ENCODE assay signal across 14 cellular contexts in genomic region chr1:94739521-94740061, GRCh38.
DNase-seq lines count a peak whose midpoint lies in the region; ATAC-seq and TF ChIP-seq lines count a peak whose summit lies in the region.
"Had no signal": no experiment of that assay in that cellular context is flagged by ENCODE, and none has a peak within 500 bp of the region (broad histone marks: within the 10 kb centered on the region; RNA-seq: fewer than 3 reads in every experiment).

No MANE protein-coding gene starts in this region.

- H3K79me1 ChIP-seq in mesendoderm (ENCODE audit: low read length): no peaks in the 10 kb centered on the region

- no peak overlapping the region for H3K18ac ChIP-seq in mesendoderm (ENCODE audit: low read length)

- H2BK120ac ChIP-seq in mesendoderm (ENCODE audit: low read depth, low read length): no peak overlapping the region

- no peak overlapping the region for H2BK15ac ChIP-seq in mesendoderm (replicated peaks; ENCODE audit: low read depth)

- no peaks in the 10 kb centered on the region for H3K9me3 ChIP-seq in SJSA1 (replicated peaks)
- H3K9me3 ChIP-seq in psoas muscle: no peaks in the 10 kb centered on the region

- intact Hi-C loops in psoas muscle (cut with DNase I): no loop called here

- H3K4me3 ChIP-seq in SJSA1 (no peak overlapping the region), fibroblast of mammary gland (ENCODE audit: control insufficient read depth, low read depth, low read length) (no peak overlapping the region), psoas muscle (no peak overlapping the region), mesendoderm (ENCODE audit: low read length) (no peak overlapping the region)
- H3K4me3 ChIP-seq: GM23338, skin epidermis had no signal

- no peak overlapping the region for H3K23ac ChIP-seq in mesendoderm (ENCODE audit: low read length)

- no peaks in the 10 kb centered on the region for H3K36me3 ChIP-seq in SJSA1
- no peaks in the 10 kb centered on the region for H3K36me3 ChIP-seq in psoas muscle (ENCODE audit: insufficient read depth in 1 of 2, low read depth in 1 of 2)
- no peaks in the 10 kb centered on the region for H3K36me3 ChIP-seq in mesendoderm (ENCODE audit: control insufficient read depth, insufficient read depth, low read length)

- no peak overlapping the region for H2BK5ac ChIP-seq in mesendoderm (ENCODE audit: low read length)

- H4K8ac ChIP-seq in mesendoderm (ENCODE audit: low read depth, low read length): no peak overlapping the region

- 42 to 60% (median 47%) methylated on average over 7 of the region's 7 CpGs for WGBS in psoas muscle, 3 donors
- WGBS in mesendoderm (ENCODE audit: extremely low coverage, insufficient coverage, low lambda C conversion rate): no CpG with 5 or more reads among the region's 7 CpGs

- no peak overlapping the region for H3K9ac ChIP-seq in mesendoderm (ENCODE audit: low read length)

- H3K4ac ChIP-seq in mesendoderm (ENCODE audit: low read depth, low read length): no peak overlapping the region

- TF ChIP-seq CTCF in fibroblast of mammary gland (conservative IDR thresholded peaks at IDR 0.05; ENCODE audit: control insufficient read depth, insufficient read depth, low read depth, low read length): no peak
- no peak for TF ChIP-seq CTCF in psoas muscle (IDR thresholded peaks at IDR 0.05)

- H3K4me2 ChIP-seq in mesendoderm (ENCODE audit: low read length): no peak overlapping the region
- H3K4me2 ChIP-seq: GM23338 had no signal

- H2AK5ac ChIP-seq in mesendoderm (ENCODE audit: low read length): no peak overlapping the region

- peak overlapping the region; percentile 41 for H3K27ac ChIP-seq in SJSA1
- no peak overlapping the region for H3K27ac ChIP-seq in psoas muscle
- no peak overlapping the region for H3K27ac ChIP-seq in mesendoderm (ENCODE audit: low read depth, low read length)

- peak; percentile 81 for DNase-seq in GM03348 (ENCODE audit: low spot score)
- peak; percentile 94 to 95 for DNase-seq in SJSA1 (ENCODE audit: low read depth in 1 of 2, low spot score in 2 of 2)
- DNase-seq in fibroblast of mammary gland (ENCODE audit: low read depth): peak; percentile 99
- peak; percentile 60 to 78 for DNase-seq in psoas muscle
- no peak for DNase-seq in NOMO-1 (lab: John Stamatoyannopoulos, UW; ENCODE audit: unreplicated experiment in 2 of 2)
- DNase-seq in mesendoderm: no peak
- DNase-seq: activated naive CD4-positive, alpha-beta T cell; DMS 273 treated with DMSO at 0.1 percent for 48 hours; NCI-H1436 treated with DMSO at 0.1 percent for 48 hours; stimulated activated naive B cell treated with anti-CD40 and anti-IgM and Interleukin-4, amounts not matched to agents 10 μg/mL and 1 μg/mL and 100 μg/mL, for 72 hours had no signal

- peaks cover 76% of the 10 kb centered on the region for H3K4me1 ChIP-seq in SJSA1 (replicated peaks)
- no peaks in the 10 kb centered on the region for H3K4me1 ChIP-seq in psoas muscle
- peaks cover 5% of the 10 kb centered on the region for H3K4me1 ChIP-seq in mesendoderm (ENCODE audit: control insufficient read depth, low read depth, low read length)

- H3K79me2 ChIP-seq in mesendoderm (ENCODE audit: control insufficient read depth, insufficient read depth, low read length): no peaks in the 10 kb centered on the region

- H3K27me3 ChIP-seq in SJSA1 (replicated peaks): no peaks in the 10 kb centered on the region
- H3K27me3 ChIP-seq in psoas muscle (ENCODE audit: insufficient read depth in 3 of 3, low read length in 2 of 3): no peaks in the 10 kb centered on the region
- no peaks in the 10 kb centered on the region for H3K27me3 ChIP-seq in mesendoderm (ENCODE audit: insufficient read depth, low read length, poor library complexity)

- no peak overlapping the region for H4K5ac ChIP-seq in mesendoderm (ENCODE audit: low read length)

- ATAC-seq in psoas muscle (peak in 3 of 4 donors; percentile 24 to 78 (median 59)), HG02840 (IDR thresholded peaks at IDR 0.05; ENCODE audit: low FRiP score, unreplicated experiment) (no peak), HG02763 (IDR thresholded peaks at IDR 0.05; ENCODE audit: unreplicated experiment) (no peak)
- ATAC-seq: GM23338; stimulated activated naive B cell treated with anti-CD40 and anti-IgM and Interleukin-4, amounts not matched to agents 10 μg/mL and 1 μg/mL and 100 μg/mL, for 72 hours had no signal

- no peak overlapping the region for H3K56ac ChIP-seq in mesendoderm (ENCODE audit: low read length)

Comparison
In these comparisons a context has a peak if more than half of its experiments do, and no peak if none do; other contexts are left out.
1. DNase-seq: peak in GM03348 (single experiment), SJSA1 (2 of 2), fibroblast of mammary gland (single experiment) and psoas muscle (2 of 2); none in NOMO-1 (0 of 2) and mesendoderm (single experiment).
2. ATAC-seq: peak in psoas muscle (3 of 4); none in HG02840 (single experiment) and HG02763 (single experiment).